23 cellular contexts compared by ENCODE assay signal in genomic region chr2:116095636-116096035, GRCh38.
"Had no signal": no experiment of that assay in that cellular context is flagged by ENCODE, and none has a peak within 500 bp of the region (broad histone marks: within the 10 kb centered on the region; RNA-seq: fewer than 3 reads in every experiment).

No MANE protein-coding gene starts in this region.

- H3K27me3 Mint-ChIP-seq: dendritic cell treated with granulocyte-macrophage colony-stimulating factor and Interleukin-4, amounts not matched to agents 40 ng/mL and 50 ng/mL, for 4 days; effector memory CD8-positive, alpha-beta T cell; naive thymus-derived CD4-positive, alpha-beta T cell had no signal

- H3K27me3 ChIP-seq: colonic mucosa, esophagus squamous epithelium, gastrocnemius medialis, heart right ventricle, left lung had no signal

- H3K4me1 ChIP-seq: colonic mucosa, esophagus squamous epithelium, gastrocnemius medialis, heart right ventricle, left lung, lower lobe of right lung had no signal

- H3K4me3 Mint-ChIP-seq: dendritic cell treated with granulocyte-macrophage colony-stimulating factor and Interleukin-4, amounts not matched to agents 40 ng/mL and 50 ng/mL, for 4 days; effector memory CD8-positive, alpha-beta T cell; mesothelial cell of epicardium; naive thymus-derived CD4-positive, alpha-beta T cell had no signal

- DNase-seq: colonic mucosa; cortex of kidney; effector CD8-positive, alpha-beta T cell; effector memory CD8-positive, alpha-beta T cell; erythroblast; esophagus squamous epithelium; foreskin fibroblast; foreskin melanocyte; gastrocnemius medialis; glutamatergic neuron; head of caudate nucleus; heart right ventricle; hippocampal formation; left cardiac atrium; left lung; left ventricle myocardium superior; lower lobe of right lung; mesenchymal stem cell; naive thymus-derived CD4-positive, alpha-beta T cell had no signal

- H3K27ac ChIP-seq: colonic mucosa, epithelial cell of prostate, esophagus squamous epithelium, gastrocnemius medialis, heart right ventricle, left lung, lower lobe of right lung had no signal

- ATAC-seq: effector memory CD8-positive, alpha-beta T cell; esophagus mucosa; gastrocnemius medialis; heart right ventricle; left cardiac atrium; left lung; left ventricle myocardium superior; naive thymus-derived CD4-positive, alpha-beta T cell had no signal

- H3K9me3 ChIP-seq: colonic mucosa, gastrocnemius medialis, lower lobe of right lung had no signal

- H3K4me3 ChIP-seq: colonic mucosa, esophagus squamous epithelium, gastrocnemius medialis, heart right ventricle, left lung, lower lobe of right lung had no signal

- H3K4me1 Mint-ChIP-seq: naive thymus-derived CD4-positive, alpha-beta T cell had no signal

- H3K27ac Mint-ChIP-seq: dendritic cell treated with granulocyte-macrophage colony-stimulating factor and Interleukin-4, amounts not matched to agents 40 ng/mL and 50 ng/mL, for 4 days; effector memory CD8-positive, alpha-beta T cell; mesothelial cell of epicardium; naive thymus-derived CD4-positive, alpha-beta T cell had no signal

- H3K36me3 ChIP-seq: colonic mucosa, esophagus squamous epithelium, gastrocnemius medialis, heart right ventricle, left lung, lower lobe of right lung had no signal

- H3K36me3 Mint-ChIP-seq: naive thymus-derived CD4-positive, alpha-beta T cell had no signal
